In genomic region chr4:40992472-40993298, GRCh38 we compare ENCODE assay signal across 1 cellular context.
TF ChIP-seq lines count a peak whose summit lies in the region.

No MANE protein-coding gene starts in this region.

TF ChIP-seq in K562, 482 proteins besides CTCF, POLR2A, EP300 and RAD21 (continued from another document):
- TF ChIP-seq CTCFL (IDR thresholded peaks at IDR 0.05; ENCODE audit: borderline replicate concordance, insufficient read depth, low read depth, low read length, poor library complexity, severe bottlenecking) (no peak), HMGN3 (IDR thresholded peaks at IDR 0.05; ENCODE audit: borderline replicate concordance, extremely low read depth, insufficient read length, low read depth, low read length) (no peak), ZNF395 (CRISPR knock-in tag; IDR thresholded peaks at IDR 0.05) (no peak), ELF4 (CRISPR knock-in tag; IDR thresholded peaks at IDR 0.05) (no peak), ZNF57 (CRISPR knock-in tag; IDR thresholded peaks at IDR 0.05) (no peak), MYC (IDR thresholded peaks at IDR 0.05; ENCODE audit: low read depth, low read length) (no peak), MYC (CRISPR knock-in tag; IDR thresholded peaks at IDR 0.05; ENCODE audit: borderline replicate concordance, low read depth) (no peak), CBFB (CRISPR knock-in tag; IDR thresholded peaks at IDR 0.05) (no peak), BRCA1 (IDR thresholded peaks at IDR 0.05) (no peak), BRCA1 (CRISPR knock-in tag; IDR thresholded peaks at IDR 0.05) (no peak), GABPA (tag; conservative IDR thresholded peaks at IDR 0.05; ENCODE audit: low read depth) (0 out of 2 replicates have a peak, but pooled peaks have one; percentile 21)
- TF ChIP-seq, protein P1, sequence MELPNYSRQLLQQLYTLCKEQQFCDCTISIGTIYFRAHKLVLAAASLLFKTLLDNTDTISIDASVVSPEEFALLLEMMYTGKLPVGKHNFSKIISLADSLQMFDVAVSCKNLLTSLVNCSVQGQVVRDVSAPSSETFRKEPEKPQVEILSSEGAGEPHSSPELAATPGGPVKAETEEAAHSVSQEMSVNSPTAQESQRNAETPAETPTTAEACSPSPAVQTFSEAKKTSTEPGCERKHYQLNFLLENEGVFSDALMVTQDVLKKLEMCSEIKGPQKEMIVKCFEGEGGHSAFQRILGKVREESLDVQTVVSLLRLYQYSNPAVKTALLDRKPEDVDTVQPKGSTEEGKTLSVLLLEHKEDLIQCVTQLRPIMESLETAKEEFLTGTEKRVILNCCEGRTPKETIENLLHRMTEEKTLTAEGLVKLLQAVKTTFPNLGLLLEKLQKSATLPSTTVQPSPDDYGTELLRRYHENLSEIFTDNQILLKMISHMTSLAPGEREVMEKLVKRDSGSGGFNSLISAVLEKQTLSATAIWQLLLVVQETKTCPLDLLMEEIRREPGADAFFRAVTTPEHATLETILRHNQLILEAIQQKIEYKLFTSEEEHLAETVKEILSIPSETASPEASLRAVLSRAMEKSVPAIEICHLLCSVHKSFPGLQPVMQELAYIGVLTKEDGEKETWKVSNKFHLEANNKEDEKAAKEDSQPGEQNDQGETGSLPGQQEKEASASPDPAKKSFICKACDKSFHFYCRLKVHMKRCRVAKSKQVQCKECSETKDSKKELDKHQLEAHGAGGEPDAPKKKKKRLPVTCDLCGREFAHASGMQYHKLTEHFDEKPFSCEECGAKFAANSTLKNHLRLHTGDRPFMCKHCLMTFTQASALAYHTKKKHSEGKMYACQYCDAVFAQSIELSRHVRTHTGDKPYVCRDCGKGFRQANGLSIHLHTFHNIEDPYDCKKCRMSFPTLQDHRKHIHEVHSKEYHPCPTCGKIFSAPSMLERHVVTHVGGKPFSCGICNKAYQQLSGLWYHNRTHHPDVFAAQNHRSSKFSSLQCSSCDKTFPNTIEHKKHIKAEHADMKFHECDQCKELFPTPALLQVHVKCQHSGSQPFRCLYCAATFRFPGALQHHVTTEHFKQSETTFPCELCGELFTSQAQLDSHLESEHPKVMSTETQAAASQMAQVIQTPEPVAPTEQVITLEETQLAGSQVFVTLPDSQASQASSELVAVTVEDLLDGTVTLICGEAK (IDR thresholded peaks at IDR 0.05): no peak
- TF ChIP-seq, protein P1 (CRISPR knock-in tag; IDR thresholded peaks at IDR 0.05): no peak
